In genomic region chrX:156008915-156009314, GRCh38 we compare ENCODE assay signal across 1 cellular context.
TF ChIP-seq lines count a peak whose summit lies in the region.

No MANE protein-coding gene starts in this region.

TF ChIP-seq in HEK293, 187 proteins besides CTCF, POLR2A, EP300 and RAD21 (continued from another document):
- TF ChIP-seq ZSCAN4 (tag by site-specific recombination; IDR thresholded peaks at IDR 0.05) (peak; percentile 100), PATZ1 (tag by site-specific recombination; IDR thresholded peaks at IDR 0.05) (0 out of 2 replicates have a peak, but pooled peaks have one; percentile 36), ZNF398 (tag by site-specific recombination; IDR thresholded peaks at IDR 0.05) (0 out of 2 replicates have a peak, but pooled peaks have one; percentile 52), ZNF175 (tag by site-specific recombination; IDR thresholded peaks at IDR 0.05) (peak; percentile 87; the same call in 1 of the 2 replicates), ZNF426 (tag by site-specific recombination; IDR thresholded peaks at IDR 0.05) (no peak), ZNF211 (tag by site-specific recombination; IDR thresholded peaks at IDR 0.05; ENCODE audit: low read depth) (no peak), ZNF776 (tag by site-specific recombination; IDR thresholded peaks at IDR 0.05; ENCODE audit: borderline replicate concordance) (peak; percentile 80; the same call in 1 of the 2 replicates), KLF9 (tag by site-specific recombination; IDR thresholded peaks at IDR 0.05; ENCODE audit: low read depth) (0 out of 2 replicates have a peak, but pooled peaks have one; percentile 20), ZSCAN5A (tag by site-specific recombination; IDR thresholded peaks at IDR 0.05) (no peak), ZBTB8A (tag by site-specific recombination; IDR thresholded peaks at IDR 0.05) (no peak), ZNF621 (tag by site-specific recombination; IDR thresholded peaks at IDR 0.05) (peak; percentile 92), ZNF521 (tag by site-specific recombination; IDR thresholded peaks at IDR 0.05) (peak; percentile 99), ZNF157 (tag by site-specific recombination; IDR thresholded peaks at IDR 0.05) (peak; percentile 65; the same call in 1 of the 2 replicates), ZNF18 (tag by site-specific recombination; IDR thresholded peaks at IDR 0.05) (no peak)
